In the genomic region with DNA sequence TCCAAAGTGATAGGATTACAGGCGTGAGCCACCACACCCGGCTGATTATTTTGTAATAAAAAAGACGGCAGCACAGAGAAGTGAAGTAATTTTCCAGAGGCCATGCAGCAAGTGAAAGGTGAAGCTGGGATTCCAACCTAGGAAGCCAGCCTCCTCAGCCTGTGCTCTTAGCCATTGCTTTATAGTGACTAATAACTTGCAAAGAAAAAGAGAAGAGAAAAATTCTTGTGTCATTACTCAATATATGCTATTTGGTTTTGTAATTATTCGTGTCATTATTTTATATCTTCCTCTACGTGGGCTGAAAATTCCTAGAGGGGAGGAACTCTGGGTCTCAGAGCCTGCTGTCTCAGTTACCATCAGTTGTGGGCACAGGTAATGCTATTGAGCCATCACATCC, we compare ENCODE assay signal across 11 cellular contexts. TPM values are rescaled to one million over a fixed set of nuclear protein-coding genes. Genes with fewer than 3 reads are reported as not detected.
DNase-seq lines count a peak whose midpoint lies in the region; ATAC-seq and TF ChIP-seq lines count a peak whose summit lies in the region.
"Had no signal": no experiment of that assay in that cellular context is flagged by ENCODE, and none has a peak within 500 bp of the region (broad histone marks: within the 10 kb centered on the region; RNA-seq: fewer than 3 reads in every experiment).

No MANE protein-coding gene starts in this region.

- peak overlapping the region; percentile 94 for H3K4me2 ChIP-seq in OCI-LY3 (ENCODE audit: low read length)

- TF ChIP-seq CTCF in OCI-LY3 (IDR thresholded peaks at IDR 0.05; ENCODE audit: low read depth, low read length) = no peak
- no peak for TF ChIP-seq CTCF in choroid plexus epithelial cell (conservative IDR thresholded peaks at IDR 0.05; ENCODE audit: low read depth, low read length)
- no peak for TF ChIP-seq CTCF in spleen (IDR thresholded peaks at IDR 0.05 in 8 of 11, conservative IDR thresholded peaks at IDR 0.05 in 3 of 11)
- no peak for TF ChIP-seq CTCF in left lung (IDR thresholded peaks at IDR 0.05)

- H3K27me3 ChIP-seq in OCI-LY3 (ENCODE audit: low read depth, low read length) = peaks cover 11% of the 10 kb centered on the region
- H3K27me3 ChIP-seq in spleen (replicated peaks in 1 of 7) = no peaks in the 10 kb centered on the region
- no peaks in the 10 kb centered on the region for H3K27me3 ChIP-seq in left lung

- no peak for TF ChIP-seq POLR2A in spleen (IDR thresholded peaks at IDR 0.05)

- intact Hi-C loops in spleen (cut with DNase I; ENCODE audit: low total_unique reads) = no loop called here
- intact Hi-C loops in left lung (cut with DNase I) = loop anchor here in 1 of 2 donors (5.0 kb wide), 1 partner anchor 55 kb away; no protein-coding TSS in a partner anchor

- ATAC-seq in left lung = no peak

- peak; percentile 57 for DNase-seq in NOMO-1 treated with DMSO at 0.1 percent for 48 hours (lab: John Stamatoyannopoulos, UW; ENCODE audit: unreplicated experiment)
- DNase-seq in NOMO-1 treated with dmso at 0.1 percent for 144 hours (lab: John Stamatoyannopoulos, UW; ENCODE audit: unreplicated experiment) = no peak
- peak; percentile 65 for DNase-seq in choroid plexus epithelial cell (ENCODE audit: low read depth)
- DNase-seq in spleen = no peak
- no peak for DNase-seq in NCI-H2196 (lab: John Stamatoyannopoulos, UW; ENCODE audit: unreplicated experiment)
- DNase-seq in GDM1 (lab: John Stamatoyannopoulos, UW) = no peak
- no peak for DNase-seq in left lung
- DNase-seq: hippocampal formation, NCI-H2029, T-helper 1 cell had no signal

- H4K20me1 ChIP-seq in OCI-LY3 (ENCODE audit: insufficient read depth, low read length) = peaks cover 21% of the 10 kb centered on the region

- WGBS in spleen, 5 donors = 43 to 75% (median 52%) methylated on average over 5 of the region's 5 CpGs

- H3K9me3 ChIP-seq in OCI-LY3 (ENCODE audit: insufficient read depth, low read length) = no peaks in the 10 kb centered on the region
- no peaks in the 10 kb centered on the region for H3K9me3 ChIP-seq in spleen
- no peaks in the 10 kb centered on the region for H3K9me3 ChIP-seq in left lung

- peaks cover 52% of the 10 kb centered on the region for H3K79me2 ChIP-seq in OCI-LY3 (ENCODE audit: low read length)

- H3K27ac ChIP-seq in OCI-LY3 (ENCODE audit: low read length) = peak overlapping the region; percentile 86
- H3K27ac ChIP-seq in spleen = peak overlapping the region in 7 of 8 donors; percentile 37 to 95 (median 92)
- peak overlapping the region in 1 of 2 donors; percentile 91 for H3K27ac ChIP-seq in left lung

- H3K4me3 ChIP-seq in OCI-LY3 (ENCODE audit: low read length) (peak overlapping the region; percentile 86), choroid plexus epithelial cell (ENCODE audit: low read depth, low read length) (no peak overlapping the region), spleen (peak overlapping the region in 1 of 8 donors; percentile 87), left lung (no peak overlapping the region)

- H3K4me1 ChIP-seq in OCI-LY3 (ENCODE audit: low read length) = peaks cover 41% of the 10 kb centered on the region
- H3K4me1 ChIP-seq in spleen = peaks cover 24 to 49% (median 42%) of the 10 kb centered on the region in 6 donors
- H3K4me1 ChIP-seq in left lung = peaks cover 0 to 45% of the 10 kb centered on the region in 2 donors

- H2AFZ ChIP-seq in OCI-LY3 (ENCODE audit: low read depth, low read length) = no peak overlapping the region

- peak overlapping the region; percentile 77 for H3K9ac ChIP-seq in OCI-LY3 (ENCODE audit: low read length)

- H3K36me3 ChIP-seq in OCI-LY3 (replicated peaks; ENCODE audit: low read depth, low read length) = peaks cover 30% of the 10 kb centered on the region
- peaks cover 0 to 3% (median 0%) of the 10 kb centered on the region in 6 donors for H3K36me3 ChIP-seq in spleen
- H3K36me3 ChIP-seq in left lung = no peaks in the 10 kb centered on the region

RNA-seq across cellular contexts. Expression of gene IER5, which starts 1.6 kb away (rescaled TPM):
- total RNA-seq in spleen (10 to 100 TPM; 33.4 to 62.3 (median 40.8) TPM), left lung (10 to 100 TPM; 16.1 to 26.6 TPM)
- 10 to 100 TPM; 21.3 to 33.9 (median 32.7) TPM for polyA plus RNA-seq in spleen

RNA-seq across cellular contexts. Expression of gene MR1, which starts 53.1 kb away (rescaled TPM):
- 10 to 100 TPM; 21.9 to 35.6 (median 25.8) TPM for total RNA-seq in spleen
- polyA plus RNA-seq in spleen = 1 to 10 TPM; 4.9 to 6.3 (median 6.0) TPM
- total RNA-seq in left lung = 10 to 100 TPM; 36.9 to 45.7 TPM

Comparison
In these comparisons a context has a peak if more than half of its experiments do, and no peak if none do; other contexts are left out.
1. DNase-seq: peak in NOMO-1 treated with DMSO at 0.1 percent for 48 hours (single experiment) and choroid plexus epithelial cell (single experiment); none in NOMO-1 treated with dmso at 0.1 percent for 144 hours (single experiment), spleen (single experiment), NCI-H2196 (single experiment), GDM1 (single experiment) and left lung (0 of 2).